ENCODE assay signal across 24 cellular contexts in the genomic region with DNA sequence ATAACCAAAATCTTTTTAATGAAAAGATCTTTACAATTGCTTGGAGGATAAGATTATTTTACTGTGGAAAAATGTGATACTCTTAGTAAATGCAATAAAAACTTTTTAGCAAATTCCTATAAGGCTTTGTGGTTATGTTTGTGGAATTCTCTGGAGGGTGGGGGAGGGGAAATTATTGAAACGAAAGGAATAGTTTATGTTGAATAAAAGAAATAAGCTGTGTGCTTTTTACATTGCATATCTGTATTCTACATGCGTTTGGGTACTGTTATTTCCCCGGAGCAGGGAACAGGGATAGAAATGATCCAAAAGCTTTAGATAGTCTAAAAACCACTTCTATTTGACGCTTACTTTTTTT.
"Had no signal": no experiment of that assay in that cellular context is flagged by ENCODE, and none has a peak within 500 bp of the region (broad histone marks: within the 10 kb centered on the region; RNA-seq: fewer than 3 reads in every experiment).

No MANE protein-coding gene starts in this region.

- H3K36me3 ChIP-seq: colonic mucosa, heart right ventricle, ovary had no signal

- H3K27me3 Mint-ChIP-seq: type B pancreatic cell had no signal

- H3K4me3 Mint-ChIP-seq: activated CD4-positive, alpha-beta T cell treated with anti-CD3 and anti-CD28 coated beads, Interleukin-2, amount 10 ng/mL, durations not matched to agents 24 days and 14 days; activated T-cell treated with anti-CD3 and anti-CD28 coated beads, Interleukin-2, amount 50 U/mL, for 72 hours; neural crest cell; T-helper 2 cell treated with Interferon-gamma antibody and Interleukin-4, amounts not matched to agents 5 μg/mL and 100 μg/mL, for 36 hours; type B pancreatic cell had no signal

- H3K4me1 ChIP-seq: colonic mucosa had no signal

- H3K4me3 ChIP-seq: body of pancreas, colonic mucosa, heart right ventricle, lung, ovary, skin epidermis had no signal

- H3K27ac Mint-ChIP-seq: activated CD4-positive, alpha-beta T cell treated with anti-CD3 and anti-CD28 coated beads, Interleukin-2, amount 10 ng/mL, durations not matched to agents 24 days and 14 days; activated naive CD4-positive, alpha-beta T cell treated with anti-CD3 and anti-CD28 coated beads, Interleukin-2, amount 50 U/mL, for 72 hours; activated T-cell treated with anti-CD3 and anti-CD28 coated beads, Interleukin-2, amount 50 U/mL, for 72 hours; T-helper 2 cell treated with Interferon-gamma antibody and Interleukin-4, amounts not matched to agents 5 μg/mL and 100 μg/mL, for 36 hours; type B pancreatic cell had no signal

- H3K27ac ChIP-seq: body of pancreas, colonic mucosa, ovary, skin epidermis had no signal

- H3K4me1 Mint-ChIP-seq: activated CD4-positive, alpha-beta T cell treated with anti-CD3 and anti-CD28 coated beads, Interleukin-2, amount 10 ng/mL, durations not matched to agents 24 days and 14 days; neural crest cell had no signal

- H3K36me3 Mint-ChIP-seq: type B pancreatic cell had no signal

- ATAC-seq: activated naive CD4-positive, alpha-beta T cell treated with anti-CD3 and anti-CD28 coated beads, Interleukin-2, amount 50 U/mL, for 72 hours; activated T-cell treated with anti-CD3 and anti-CD28 coated beads, Interleukin-2, amount 50 U/mL, for 72 hours had no signal

- DNase-seq: activated CD4-positive, alpha-beta T cell treated with anti-CD3 and anti-CD28 coated beads, Interleukin-2, amount 10 ng/mL, durations not matched to agents 24 days and 14 days; activated CD4-positive, CD25-positive, alpha-beta regulatory T cell; activated CD8-positive, alpha-beta memory T cell treated with anti-CD3 and anti-CD28 coated beads, Interleukin-2, amount 50 U/mL, for 48 hours; activated gamma-delta T cell; activated T-cell treated with anti-CD3 and anti-CD28 coated beads, Interleukin-2, amount 50 U/mL, for 72 hours; body of pancreas; caudate nucleus; colonic mucosa; effector CD8-positive, alpha-beta T cell; heart right ventricle; midbrain; ovary; stimulated activated CD4-positive, alpha-beta T cell treated with anti-CD3 and anti-CD28 coated beads, Interleukin-4, amount 100 ng/mL, for 4 hours; stimulated activated CD8-positive, alpha-beta memory T cell treated with anti-CD3 and anti-CD28 coated beads, Interleukin-4, amount 100 ng/mL, for 48 hours; stimulated activated naive CD4-positive, alpha-beta T cell treated with Interleukin-2 at 50 U/mL for 16 hours; SW 1271 had no signal

- H3K27me3 ChIP-seq: body of pancreas, colonic mucosa, heart right ventricle, ovary had no signal

- H3K9me3 ChIP-seq: body of pancreas, colonic mucosa, heart right ventricle, ovary had no signal

- H3K9me3 Mint-ChIP-seq: activated CD4-positive, alpha-beta T cell treated with anti-CD3 and anti-CD28 coated beads, Interleukin-2, amount 10 ng/mL, durations not matched to agents 24 days and 14 days; neural crest cell; T-helper 2 cell treated with Interferon-gamma antibody and Interleukin-4, amounts not matched to agents 5 μg/mL and 100 μg/mL, for 36 hours; type B pancreatic cell had no signal

- FAIRE-seq: endothelial cell of umbilical vein, frontal cortex had no signal
